In genomic region chr7:73918926-73919693, GRCh38 we compare ENCODE assay signal across 25 cellular contexts. TPM values are rescaled to one million over a fixed set of nuclear protein-coding genes. Genes with fewer than 3 reads are reported as not detected.
DNase-seq lines count a peak whose midpoint lies in the region; ATAC-seq and TF ChIP-seq lines count a peak whose summit lies in the region.
"Had no signal": no experiment of that assay in that cellular context is flagged by ENCODE, and none has a peak within 500 bp of the region (broad histone marks: within the 10 kb centered on the region; RNA-seq: fewer than 3 reads in every experiment).

No MANE protein-coding gene starts in this region.

- H3K4me1 Mint-ChIP-seq in osteocyte (ENCODE audit: unreplicated experiment) = peaks cover 9% of the 10 kb centered on the region
- H3K4me1 Mint-ChIP-seq: immature natural killer cell, naive B cell had no signal

- H3K27ac Mint-ChIP-seq in osteocyte (ENCODE audit: unreplicated experiment) = no peak overlapping the region
- H3K27ac Mint-ChIP-seq: activated CD8-positive, alpha-beta T cell treated with anti-CD3 and anti-CD28 coated beads, Interleukin-2, amount 10 ng/mL, durations not matched to agents 7 days and 5 days; activated T-cell treated with anti-CD3 and anti-CD28 coated beads, Interleukin-2, amount 50 U/mL, for 72 hours; immature natural killer cell; T-helper 1 cell treated with Interleukin-12 subunit alpha and Interleukin-12 subunit beta and Interleukin-4 antibody, amounts not matched to agents 30 μg/mL and 1 μg/mL, for 36 hours had no signal

- DNase-seq in NCI-H1417 (lab: John Stamatoyannopoulos, UW) (peak in 2 of 3 experiments; percentile 44 to 76), NCI-H1417 treated with DMSO at 0.1 percent for 48 hours (lab: John Stamatoyannopoulos, UW) (no peak), NCI-H510A (lab: John Stamatoyannopoulos, UW) (peak; percentile 50), osteocyte (ENCODE audit: extremely low spot score, unreplicated experiment) (peak; percentile 74), GM19238 (ENCODE audit: insufficient read length, low spot score) (no peak), left ventricle myocardium superior (no peak)
- DNase-seq: activated CD8-positive, alpha-beta T cell treated with anti-CD3 and anti-CD28 coated beads, Interleukin-2, amount 10 ng/mL, durations not matched to agents 7 days and 5 days; activated T-cell treated with anti-CD3 and anti-CD28 coated beads, Interleukin-2, amount 50 U/mL, for 72 hours; brain microvascular endothelial cell; erythroblast; immature natural killer cell; naive B cell; NCI-H446 treated with DMSO at 0.1 percent for 48 hours; OCI-M1; SHP77 treated with DMSO at 0.1 percent for 48 hours; testis had no signal

- 0 out of 2 replicates have a peak overlapping the region, but pooled peaks have one; percentile 1 for H3K4me3 ChIP-seq in iPS-18c (ENCODE audit: insufficient read depth, low read depth, low read length)
- H3K4me3 ChIP-seq: GM12878, prostate gland, smooth muscle cell, testis had no signal

- peaks cover 2% of the 10 kb centered on the region for H3K9me3 ChIP-seq in iPS-18c (ENCODE audit: control insufficient read depth, insufficient read depth, low read length)
- H3K9me3 ChIP-seq: prostate gland, testis had no signal

- no peak for TF ChIP-seq CTCF in osteocyte (IDR thresholded peaks at IDR 0.05)

- ATAC-seq in left ventricle myocardium superior = no peak
- no peak for ATAC-seq in HG02840 (IDR thresholded peaks at IDR 0.05; ENCODE audit: low FRiP score, unreplicated experiment)
- ATAC-seq: activated CD8-positive, alpha-beta T cell treated with anti-CD3 and anti-CD28 coated beads, Interleukin-2, amount 10 ng/mL, durations not matched to agents 7 days and 5 days; activated T-cell treated with anti-CD3 and anti-CD28 coated beads, Interleukin-2, amount 50 U/mL, for 72 hours; GM12878 had no signal

- no peaks in the 10 kb centered on the region for H3K9me3 Mint-ChIP-seq in osteocyte (ENCODE audit: unreplicated experiment)
- H3K9me3 Mint-ChIP-seq: activated T-cell treated with anti-CD3 and anti-CD28 coated beads, Interleukin-2, amount 50 U/mL, for 72 hours; immature natural killer cell; naive B cell; T-helper 1 cell treated with Interleukin-12 subunit alpha and Interleukin-12 subunit beta and Interleukin-4 antibody, amounts not matched to agents 30 μg/mL and 1 μg/mL, for 36 hours had no signal

- no peak overlapping the region for H3K4me3 Mint-ChIP-seq in osteocyte (ENCODE audit: unreplicated experiment)
- H3K4me3 Mint-ChIP-seq: activated CD8-positive, alpha-beta T cell treated with anti-CD3 and anti-CD28 coated beads, Interleukin-2, amount 10 ng/mL, durations not matched to agents 7 days and 5 days; activated T-cell treated with anti-CD3 and anti-CD28 coated beads, Interleukin-2, amount 50 U/mL, for 72 hours; immature natural killer cell; naive B cell; T-helper 1 cell treated with Interleukin-12 subunit alpha and Interleukin-12 subunit beta and Interleukin-4 antibody, amounts not matched to agents 30 μg/mL and 1 μg/mL, for 36 hours had no signal

- no peaks in the 10 kb centered on the region for H3K36me3 Mint-ChIP-seq in osteocyte (ENCODE audit: unreplicated experiment)
- H3K36me3 Mint-ChIP-seq: immature natural killer cell, naive B cell had no signal

- H3K27me3 Mint-ChIP-seq in osteocyte (ENCODE audit: unreplicated experiment) = peaks cover 9% of the 10 kb centered on the region

- intact Hi-C loops in left ventricle myocardium superior (cut with micrococcal nuclease) = no loop called here

RNA-seq across cellular contexts. Expression of gene TMEM270, which starts 58.2 kb away (rescaled TPM):
- total RNA-seq in osteocyte = not detected in 2 replicates
- total RNA-seq in left ventricle myocardium superior = not detected
- total RNA-seq: activated CD8-positive, alpha-beta T cell treated with anti-CD3 and anti-CD28 coated beads, Interleukin-2, amount 10 ng/mL, durations not matched to agents 7 days and 5 days; activated T-cell treated with anti-CD3 and anti-CD28 coated beads, Interleukin-2, amount 50 U/mL, for 72 hours; dermis microvascular lymphatic vessel endothelial cell; frontal cortex; GM12878; lung microvascular endothelial cell; smooth muscle cell had no signal

Comparison
In these comparisons a context has a peak if more than half of its experiments do, and no peak if none do; other contexts are left out.
1. DNase-seq: peak in NCI-H1417 (2 of 3), NCI-H510A (single experiment) and osteocyte (single experiment); none in NCI-H1417 treated with DMSO at 0.1 percent for 48 hours (single experiment), GM19238 (single experiment) and left ventricle myocardium superior (single experiment).